In the genomic region with DNA sequence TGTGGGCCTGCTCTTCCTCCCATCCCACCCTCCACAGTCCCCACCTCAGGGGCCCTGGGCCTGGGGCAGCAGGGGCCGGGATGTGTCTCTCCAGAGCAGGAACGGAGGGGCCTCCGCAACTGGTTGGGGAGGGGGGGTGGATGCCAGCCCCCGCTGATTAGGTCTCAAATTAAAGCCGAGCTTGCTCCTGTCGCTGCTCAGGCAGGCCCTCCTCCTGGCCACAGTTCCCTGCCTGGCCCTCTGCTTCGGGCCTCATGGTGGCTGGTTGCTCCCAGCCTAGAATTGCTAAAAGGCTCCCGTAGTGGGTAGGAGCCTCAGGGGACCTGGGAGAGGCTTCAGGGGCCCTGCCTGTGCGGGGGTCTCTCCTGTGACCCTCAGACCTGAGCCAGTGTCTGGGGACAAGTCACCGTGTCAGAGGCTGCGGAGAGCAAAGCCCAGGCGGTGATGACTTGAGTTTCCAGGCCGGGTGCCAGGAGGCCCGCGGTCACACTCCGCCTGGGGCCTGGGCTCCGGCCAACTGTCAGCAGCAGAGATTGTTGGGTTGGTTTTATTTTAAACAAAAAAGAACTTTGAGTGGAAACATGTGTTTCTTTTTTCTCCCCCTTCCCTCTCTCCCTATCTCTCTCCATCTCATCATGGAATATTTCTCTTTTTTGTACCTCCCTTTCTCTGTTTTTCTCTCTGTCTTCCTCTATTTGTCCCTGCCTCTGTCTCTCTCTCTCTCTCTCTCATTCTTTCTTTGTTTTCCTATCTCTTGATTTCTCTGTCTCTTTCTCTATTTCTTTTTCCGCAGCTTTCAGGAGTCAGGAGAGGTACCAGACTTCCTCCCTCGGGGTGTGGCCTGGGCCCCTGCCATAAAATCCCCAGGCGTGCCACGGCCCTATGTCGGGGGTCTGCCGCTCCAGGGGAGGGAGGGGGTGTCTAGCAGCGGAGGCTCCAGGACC, we compare ENCODE assay signal across 9 cellular contexts. TPM values are rescaled to one million over a fixed set of nuclear protein-coding genes. Genes with fewer than 3 reads are reported as not detected.
DNase-seq lines count a peak whose midpoint lies in the region; ATAC-seq and TF ChIP-seq lines count a peak whose summit lies in the region.
"Had no signal": no experiment of that assay in that cellular context is flagged by ENCODE, and none has a peak within 500 bp of the region (broad histone marks: within the 10 kb centered on the region; RNA-seq: fewer than 3 reads in every experiment).

No MANE protein-coding gene starts in this region.

- H3K79me2 ChIP-seq in SK-N-SH (ENCODE audit: insufficient read depth) (no peaks in the 10 kb centered on the region), osteoblast (ENCODE audit: insufficient read depth, low read length) (no peaks in the 10 kb centered on the region)

- H3K4me2 ChIP-seq in SK-N-SH (peak overlapping the region; percentile 76), osteoblast (ENCODE audit: insufficient read depth, low read length) (peak overlapping the region; percentile 78)

- no peaks in the 10 kb centered on the region for H3K9me3 ChIP-seq in SK-N-SH
- no peaks in the 10 kb centered on the region for H3K9me3 ChIP-seq in osteoblast (ENCODE audit: low read depth, low read length)

- H3K27me3 Mint-ChIP-seq in stimulated activated memory B cell treated with anti-CD40 and anti-IgM and Interleukin-4, amounts not matched to agents 10 μg/mL and 1 μg/mL and 100 μg/mL, for 72 hours, result peaks cover 73% of the 10 kb centered on the region

- H3K36me3 ChIP-seq in SK-N-SH (replicated peaks in 1 of 2; ENCODE audit: control insufficient read depth in 1 of 2, insufficient read depth in 2 of 2, low read length in 1 of 2) (no peaks in the 10 kb centered on the region), osteoblast (ENCODE audit: insufficient read depth, low read length) (no peaks in the 10 kb centered on the region)

- H3K4me3 Mint-ChIP-seq in stimulated activated memory B cell treated with anti-CD40 and anti-IgM and Interleukin-4, amounts not matched to agents 10 μg/mL and 1 μg/mL and 100 μg/mL, for 72 hours, result no peak overlapping the region
- H3K4me3 Mint-ChIP-seq: memory B cell had no signal

- H2AFZ ChIP-seq in SK-N-SH (ENCODE audit: low read depth), result no peak overlapping the region; the same call in 1 of the 2 replicates
- H2AFZ ChIP-seq in osteoblast (ENCODE audit: low read length), result peak overlapping the region; percentile 18

- CTCF ChIA-PET in SK-N-SH (lab: Yijun Ruan, JAX), result interaction anchor here (1.1 to 2.4 kb wide), 10 partner anchors 9 to 384 kb away, joined by 3 to 9 read pairs (median 7); a partner anchor contains a TSS

- H3K27ac ChIP-seq in SK-N-SH (ENCODE audit: low read depth in 2 of 2, low read length in 1 of 2) (peak overlapping the region; percentile 87 to 90), osteoblast (ENCODE audit: low read depth, low read length) (peak overlapping the region; percentile 81)

- peak; percentile 82 for DNase-seq in G401 (ENCODE audit: low spot score)
- peak; percentile 84 for DNase-seq in SK-N-SH
- DNase-seq in fibroblast of villous mesenchyme (ENCODE audit: low read depth), result peak; percentile 95
- peak; percentile 95 for DNase-seq in osteoblast (ENCODE audit: insufficient read length, low spot score, missing footprints)
- no peak for DNase-seq in T-helper 9 cell
- no peak for DNase-seq in stimulated activated CD4-positive, alpha-beta T cell treated with anti-CD3 and anti-CD28 coated beads, Interleukin-2, amount 100 ng/mL, for 48 hours

- H3F3A ChIP-seq in SK-N-SH (replicated peaks; ENCODE audit: insufficient read depth), result peaks cover 21% of the 10 kb centered on the region

- no peaks in the 10 kb centered on the region for H3K9me3 Mint-ChIP-seq in stimulated activated memory B cell treated with anti-CD40 and anti-IgM and Interleukin-4, amounts not matched to agents 10 μg/mL and 1 μg/mL and 100 μg/mL, for 72 hours
- H3K9me3 Mint-ChIP-seq: memory B cell had no signal

- H3K27ac Mint-ChIP-seq in stimulated activated memory B cell treated with anti-CD40 and anti-IgM and Interleukin-4, amounts not matched to agents 10 μg/mL and 1 μg/mL and 100 μg/mL, for 72 hours, result no peak overlapping the region
- H3K27ac Mint-ChIP-seq: memory B cell had no signal

- no peak for TF ChIP-seq RAD21 in SK-N-SH (IDR thresholded peaks at IDR 0.05; ENCODE audit: low read length)

- POLR2A ChIA-PET in SK-N-SH (lab: Yijun Ruan, JAX), result interaction anchor here (0.7 to 1.3 kb wide), 2 partner anchors 14 to 31 kb away, joined by 3 read pairs; no protein-coding TSS in a partner anchor

- H4K20me1 ChIP-seq in SK-N-SH (ENCODE audit: insufficient read depth) (no peaks in the 10 kb centered on the region), osteoblast (ENCODE audit: insufficient read depth, low read length) (no peaks in the 10 kb centered on the region)

- 3% methylated on average over 21 of the region's 24 CpGs for WGBS in SK-N-SH (ENCODE audit: low lambda C conversion rate)

- TF ChIP-seq CTCF in SK-N-SH (IDR thresholded peaks at IDR 0.05) (no peak), fibroblast of villous mesenchyme (IDR thresholded peaks at IDR 0.05; ENCODE audit: insufficient read depth, low read depth, low read length) (no peak), osteoblast (IDR thresholded peaks at IDR 0.05; ENCODE audit: extremely low read depth, low read depth, low read length) (no peak)

- H3K27me3 ChIP-seq in SK-N-SH (ENCODE audit: insufficient read depth) (no peaks in the 10 kb centered on the region), osteoblast (ENCODE audit: insufficient read depth, low read length) (no peaks in the 10 kb centered on the region)

- H3K4me1 Mint-ChIP-seq in stimulated activated memory B cell treated with anti-CD40 and anti-IgM and Interleukin-4, amounts not matched to agents 10 μg/mL and 1 μg/mL and 100 μg/mL, for 72 hours, result peaks cover 5% of the 10 kb centered on the region
- H3K4me1 Mint-ChIP-seq: memory B cell had no signal

- peak overlapping the region; percentile 57; the same call in 1 of the 2 replicates for H3K9ac ChIP-seq in SK-N-SH

- in situ Hi-C loops in G401 (cut with HindIII; ENCODE audit: low sequenced_read_pairs), result no loop called here

- ATAC-seq in stimulated activated memory B cell treated with anti-CD40 and anti-IgM and Interleukin-4, amounts not matched to agents 10 μg/mL and 1 μg/mL and 100 μg/mL, for 72 hours, result no peak
- ATAC-seq in GM19395 (IDR thresholded peaks at IDR 0.05; ENCODE audit: unreplicated experiment), result no peak

- H3K9me2 ChIP-seq in SK-N-SH, result no peaks in the 10 kb centered on the region

- no peaks in the 10 kb centered on the region for H3K36me3 Mint-ChIP-seq in stimulated activated memory B cell treated with anti-CD40 and anti-IgM and Interleukin-4, amounts not matched to agents 10 μg/mL and 1 μg/mL and 100 μg/mL, for 72 hours
- H3K36me3 Mint-ChIP-seq: memory B cell had no signal

- H3K4me1 ChIP-seq in SK-N-SH (ENCODE audit: control insufficient read depth in 1 of 2, insufficient read depth in 2 of 2, low read depth in 1 of 2, low read length in 1 of 2) (peaks cover 38% of the 10 kb centered on the region in 2 experiments; a peak in 3 of 4 replicates), osteoblast (ENCODE audit: insufficient read depth, low read length) (peaks cover 59% of the 10 kb centered on the region)

- H3K4me3 ChIP-seq in SK-N-SH (ENCODE audit: low read depth in 2 of 2, low read length in 1 of 2), result 0 out of 4 replicates have a peak overlapping the region, but pooled peaks of 1 of the 2 experiments have one; percentile 8
- H3K4me3 ChIP-seq in fibroblast of villous mesenchyme (ENCODE audit: low read depth, low read length), result no peak overlapping the region
- no peak overlapping the region for H3K4me3 ChIP-seq in osteoblast (ENCODE audit: insufficient read depth, low read length)

- peak; percentile 48 to 79 for TF ChIP-seq EP300 in SK-N-SH (IDR thresholded peaks at IDR 0.05; ENCODE audit: borderline replicate concordance in 1 of 2, low read depth in 1 of 2, low read length in 1 of 2)

TF ChIP-seq in SK-N-SH, 30 proteins besides CTCF, POLR2A, EP300 and RAD21 (continues in another document):
- TF ChIP-seq RFX5 (IDR thresholded peaks at IDR 0.05; ENCODE audit: low read length) (no peak), TEAD4 (IDR thresholded peaks at IDR 0.05; ENCODE audit: borderline replicate concordance, insufficient read depth) (no peak), YY1 (IDR thresholded peaks at IDR 0.05; ENCODE audit: low read depth) (no peak), POLR2AphosphoS5 (IDR thresholded peaks at IDR 0.05; ENCODE audit: low read depth, low read length) (peak; percentile 54), MXI1 (IDR thresholded peaks at IDR 0.05; ENCODE audit: low read depth, low read length) (no peak), SMC3 (IDR thresholded peaks at IDR 0.05; ENCODE audit: low read depth, low read length) (no peak), RCOR1 (IDR thresholded peaks at IDR 0.05; ENCODE audit: low read length) (peak; percentile 20; the same call in 1 of the 2 replicates), MEF2A (IDR thresholded peaks at IDR 0.05; ENCODE audit: borderline replicate concordance, low read depth) (no peak)
- TF ChIP-seq, protein P1, sequence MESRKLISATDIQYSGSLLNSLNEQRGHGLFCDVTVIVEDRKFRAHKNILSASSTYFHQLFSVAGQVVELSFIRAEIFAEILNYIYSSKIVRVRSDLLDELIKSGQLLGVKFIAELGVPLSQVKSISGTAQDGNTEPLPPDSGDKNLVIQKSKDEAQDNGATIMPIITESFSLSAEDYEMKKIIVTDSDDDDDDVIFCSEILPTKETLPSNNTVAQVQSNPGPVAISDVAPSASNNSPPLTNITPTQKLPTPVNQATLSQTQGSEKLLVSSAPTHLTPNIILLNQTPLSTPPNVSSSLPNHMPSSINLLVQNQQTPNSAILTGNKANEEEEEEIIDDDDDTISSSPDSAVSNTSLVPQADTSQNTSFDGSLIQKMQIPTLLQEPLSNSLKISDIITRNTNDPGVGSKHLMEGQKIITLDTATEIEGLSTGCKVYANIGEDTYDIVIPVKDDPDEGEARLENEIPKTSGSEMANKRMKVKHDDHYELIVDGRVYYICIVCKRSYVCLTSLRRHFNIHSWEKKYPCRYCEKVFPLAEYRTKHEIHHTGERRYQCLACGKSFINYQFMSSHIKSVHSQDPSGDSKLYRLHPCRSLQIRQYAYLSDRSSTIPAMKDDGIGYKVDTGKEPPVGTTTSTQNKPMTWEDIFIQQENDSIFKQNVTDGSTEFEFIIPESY (IDR thresholded peaks at IDR 0.05; ENCODE audit: borderline replicate concordance, low read depth), result no peak; the same call in 1 of the 2 replicates

RNA-seq across cellular contexts. Expression of a gene that starts 20.0 kb away (rescaled TPM):
- 33.5 and 45.6 TPM in 2 replicates for total RNA-seq in G401 (2014; rRNA removed; shearing (Covaris generic))
- 82.2 and 126 TPM in 2 replicates for polyA plus RNA-seq in SK-N-SH (2012; rRNA removed)
- 47.2 and 71.1 TPM in 2 replicates for polyA plus RNA-seq in SK-N-SH (2012; cell fraction: cytosol; rRNA removed)
- 164 and 170 TPM in 2 replicates for polyA plus RNA-seq in SK-N-SH (2012; cell fraction: nucleus; rRNA removed)
- total RNA-seq in fibroblast of villous mesenchyme, result 47.0 and 104 TPM in 2 replicates
- 13.3 and 21.0 TPM in 2 replicates for total RNA-seq in osteoblast

RNA-seq across cellular contexts. Expression of a gene that starts 36.6 kb away (rescaled TPM):
- 4.7 and 7.4 TPM in 2 replicates for total RNA-seq in G401 (2014; rRNA removed; shearing (Covaris generic))
- 11.5 and 11.8 TPM in 2 replicates for polyA plus RNA-seq in SK-N-SH (2012; rRNA removed)
- 3.7 and 6.1 TPM in 2 replicates for polyA plus RNA-seq in SK-N-SH (2012; cell fraction: cytosol; rRNA removed)
- polyA plus RNA-seq in SK-N-SH (2012; cell fraction: nucleus; rRNA removed), result 29.3 and 39.8 TPM in 2 replicates
- total RNA-seq in fibroblast of villous mesenchyme, result 9.9 and 11.6 TPM in 2 replicates
- total RNA-seq in osteoblast, result 5.9 and 6.5 TPM in 2 replicates

Comparison
In these comparisons a context has a peak if more than half of its experiments do, and no peak if none do; other contexts are left out.
1. DNase-seq: peak in G401 (single experiment), SK-N-SH (single experiment), fibroblast of villous mesenchyme (single experiment) and osteoblast (single experiment); none in T-helper 9 cell (single experiment) and stimulated activated CD4-positive, alpha-beta T cell treated with anti-CD3 and anti-CD28 coated beads, Interleukin-2, amount 100 ng/mL, for 48 hours (0 of 2).